ENCODE assay signal across 2 cellular contexts in the genomic region with DNA sequence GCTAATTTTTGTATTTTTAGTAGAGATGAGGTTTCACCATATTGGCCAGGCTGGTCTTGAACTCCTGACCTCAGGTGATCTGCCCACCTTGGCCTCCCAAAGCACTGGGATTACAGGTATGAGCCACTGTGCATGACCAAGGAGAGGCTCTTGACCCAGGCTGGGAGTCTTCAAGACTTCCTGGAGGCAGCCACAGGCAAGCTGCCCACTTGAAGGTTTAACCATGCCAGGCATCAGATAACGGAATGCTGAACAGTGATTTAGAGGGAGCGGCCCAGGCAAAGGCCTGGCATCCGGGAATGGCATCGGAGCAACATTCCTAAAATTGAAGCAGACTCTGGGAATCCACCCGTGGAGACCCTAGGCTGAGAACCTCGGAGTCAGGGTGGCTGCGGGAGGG. TPM values are rescaled to one million over a fixed set of nuclear protein-coding genes. Genes with fewer than 3 reads are reported as not detected.
"Had no signal": no experiment of that assay in that cellular context is flagged by ENCODE, and none has a peak within 500 bp of the region (broad histone marks: within the 10 kb centered on the region; RNA-seq: fewer than 3 reads in every experiment).

No MANE protein-coding gene starts in this region.

RNA-seq across cellular contexts. Expression of gene CERS4, which starts 9.0 kb away (rescaled TPM):
- total RNA-seq: HT-29, SJSA1 had no signal
